Comparison of ENCODE assay signal across 22 cellular contexts in genomic region chr5:1824903-1825841, GRCh38. TPM values are rescaled to one million over a fixed set of nuclear protein-coding genes. Genes with fewer than 3 reads are reported as not detected.
"Had no signal": no experiment of that assay in that cellular context is flagged by ENCODE, and none has a peak within 500 bp of the region (broad histone marks: within the 10 kb centered on the region; RNA-seq: fewer than 3 reads in every experiment).

No MANE protein-coding gene starts in this region.

- H3K27me3 Mint-ChIP-seq: memory B cell; natural killer cell treated with Interleukin-12 subunit alpha and Interleukin-12 subunit beta and Interleukin-15 and Interleukin-18, amount 100 ng/mL, for 72 hours had no signal

- H3K4me2 ChIP-seq: neural progenitor cell had no signal

- ATAC-seq: gastroesophageal sphincter, left colon, lower lobe of right lung, sciatic nerve had no signal

- H3K4me3 Mint-ChIP-seq: dendritic cell treated with granulocyte-macrophage colony-stimulating factor and Interleukin-4, amounts not matched to agents 40 ng/mL and 50 ng/mL, for 4 days; memory B cell; natural killer cell treated with Interleukin-12 subunit alpha and Interleukin-12 subunit beta and Interleukin-15 and Interleukin-18, amount 100 ng/mL, for 72 hours; neural progenitor cell had no signal

- H3K27ac Mint-ChIP-seq: dendritic cell treated with granulocyte-macrophage colony-stimulating factor and Interleukin-4, amounts not matched to agents 40 ng/mL and 50 ng/mL, for 4 days; memory B cell; natural killer cell treated with Interleukin-12 subunit alpha and Interleukin-12 subunit beta and Interleukin-15 and Interleukin-18, amount 100 ng/mL, for 72 hours; neural progenitor cell had no signal

- H3K4me1 ChIP-seq: esophagus squamous epithelium, gastroesophageal sphincter, lower lobe of right lung, neural progenitor cell, tibial artery, upper lobe of left lung, uterus had no signal

- DNase-seq: esophagus squamous epithelium; foreskin fibroblast; glutamatergic neuron; left colon; lower lobe of right lung; midbrain; occipital lobe; stimulated activated CD4-positive, alpha-beta T cell treated with anti-CD3 and anti-CD28 coated beads, Interleukin-12 subunit alpha, Interleukin-12 subunit beta, amount 100 ng/mL, for 4 hours; stimulated activated naive CD4-positive, alpha-beta T cell treated with Interleukin-2 at 50 U/mL for 16 hours; tibial artery; uterus had no signal

- H3K9ac ChIP-seq: neural progenitor cell had no signal

- H3K27me3 ChIP-seq: esophagus squamous epithelium, gastroesophageal sphincter, neural progenitor cell, tibial artery, upper lobe of left lung, uterus had no signal

- H3K4me1 Mint-ChIP-seq: memory B cell, neural progenitor cell had no signal

- H3K36me3 ChIP-seq: neural progenitor cell, uterus had no signal

- H2AFZ ChIP-seq: neural progenitor cell had no signal

- H3K9me3 Mint-ChIP-seq: dendritic cell treated with granulocyte-macrophage colony-stimulating factor and Interleukin-4, amounts not matched to agents 40 ng/mL and 50 ng/mL, for 4 days; memory B cell; natural killer cell treated with Interleukin-12 subunit alpha and Interleukin-12 subunit beta and Interleukin-15 and Interleukin-18, amount 100 ng/mL, for 72 hours; neural progenitor cell had no signal

- H3K27ac ChIP-seq: esophagus squamous epithelium, gastroesophageal sphincter, lower lobe of right lung, neural progenitor cell, skin epidermis, tibial artery, upper lobe of left lung, uterus had no signal

- H3K4me3 ChIP-seq: esophagus squamous epithelium, gastroesophageal sphincter, lower lobe of right lung, neural progenitor cell, skin epidermis, tibial artery, upper lobe of left lung, uterus had no signal

- H3K9me3 ChIP-seq: esophagus squamous epithelium, gastroesophageal sphincter, lower lobe of right lung, tibial artery, upper lobe of left lung, uterus had no signal

RNA-seq across cellular contexts. Expression of gene IRX4, which starts 57.6 kb away (rescaled TPM):
- total RNA-seq: epithelial cell of proximal tubule; left colon; lower lobe of right lung; natural killer cell treated with Interleukin-12 subunit alpha and Interleukin-12 subunit beta and Interleukin-15 and Interleukin-18, amount 100 ng/mL, for 72 hours; occipital lobe; pulmonary artery endothelial cell; sciatic nerve; temporal lobe; uterus had no signal
